10 cellular contexts compared by ENCODE assay signal in the genomic region with DNA sequence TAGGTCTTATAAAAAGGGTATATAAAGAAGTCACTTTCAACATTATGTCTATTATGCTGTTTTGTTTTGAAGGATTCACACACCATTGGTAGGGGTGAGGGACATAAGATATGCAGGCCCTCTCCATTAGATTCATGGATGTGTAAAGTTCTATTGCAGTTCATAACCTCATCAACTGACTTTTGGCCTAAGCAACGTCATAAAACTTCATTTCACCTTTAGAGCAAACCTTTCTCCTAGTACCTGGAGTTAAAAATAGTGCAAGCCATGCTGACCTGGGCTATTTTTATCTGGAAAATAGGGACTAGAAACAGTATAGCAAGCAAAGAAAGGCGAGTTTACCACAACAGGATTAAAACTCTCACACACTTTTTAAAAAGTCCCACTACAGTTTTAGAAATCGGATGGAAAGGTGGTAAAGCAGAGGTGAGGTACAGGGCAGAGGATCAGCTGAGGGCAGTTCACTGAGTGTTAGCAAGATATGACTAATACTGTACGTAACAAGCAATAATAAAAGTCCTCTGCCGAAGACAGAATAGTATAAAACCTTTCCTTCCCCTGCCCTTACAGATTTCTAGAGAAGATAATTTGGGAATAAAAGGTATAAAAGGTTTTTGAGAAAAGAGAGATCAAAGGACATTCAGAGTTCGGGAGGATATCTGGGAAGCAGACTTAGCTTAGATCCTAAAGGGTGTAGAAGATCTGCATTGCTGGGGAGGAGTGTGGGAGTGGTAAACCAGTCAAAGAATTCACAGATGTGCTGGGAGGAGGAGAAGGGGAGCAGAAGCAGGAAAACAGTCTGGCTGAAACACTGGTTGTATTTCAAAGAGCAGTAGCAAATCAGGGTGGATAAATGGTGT. TPM values are rescaled to one million over a fixed set of nuclear protein-coding genes. Genes with fewer than 3 reads are reported as not detected.
DNase-seq lines count a peak whose midpoint lies in the region; ATAC-seq, FAIRE-seq and TF ChIP-seq lines count a peak whose summit lies in the region.
"Had no signal": no experiment of that assay in that cellular context is flagged by ENCODE, and none has a peak within 500 bp of the region (broad histone marks: within the 10 kb centered on the region; RNA-seq: fewer than 3 reads in every experiment).

No MANE protein-coding gene starts in this region.

- H3K27ac ChIP-seq in astrocyte (ENCODE audit: low read depth, low read length): peak overlapping the region; percentile 67

- H3K4me1 ChIP-seq in astrocyte (ENCODE audit: insufficient read depth, low read length): peaks cover 15% of the 10 kb centered on the region

- no peaks in the 10 kb centered on the region for H3K9me3 Mint-ChIP-seq in astrocyte (ENCODE audit: unreplicated experiment)

- peaks cover 8% of the 10 kb centered on the region for H3K4me1 Mint-ChIP-seq in astrocyte (ENCODE audit: low read depth, unreplicated experiment)

- no peak for FAIRE-seq in astrocyte (lab: Jason Lieb, UNC)
- FAIRE-seq in urothelium cell line (lab: Jason Lieb, UNC): no peak

- no peaks in the 10 kb centered on the region for H3K27me3 Mint-ChIP-seq in astrocyte (ENCODE audit: low read depth, unreplicated experiment)

- peak overlapping the region; percentile 15; the same call in 1 of the 2 replicates for H3K4me3 ChIP-seq in AG04449 (ENCODE audit: low read depth, low read length)
- peak overlapping the region; percentile 29 for H3K4me3 ChIP-seq in astrocyte (ENCODE audit: insufficient read depth, low read depth, low read length)

- H3K9me3 ChIP-seq in astrocyte (ENCODE audit: insufficient read depth, low read depth, low read length): no peaks in the 10 kb centered on the region

- no peak for TF ChIP-seq POLR2A in GM18505 (IDR thresholded peaks at IDR 0.05; ENCODE audit: borderline replicate concordance, extremely low read depth, insufficient read depth, insufficient read length)

- POLR2A ChIA-PET in AG04449 (lab: Yijun Ruan, JAX): interaction anchor here (0.8 kb wide), 1 partner anchor 11 kb away, joined by 3 read pairs; no protein-coding TSS in a partner anchor

- CTCF ChIA-PET in AG04449 (lab: Yijun Ruan, JAX): interaction anchor here (3.0 kb wide), 1 partner anchor 12 kb away, joined by 10 read pairs; no protein-coding TSS in a partner anchor

- H3K79me2 ChIP-seq in astrocyte (ENCODE audit: insufficient read depth, low read length): peaks cover 78% of the 10 kb centered on the region

- TF ChIP-seq CTCF in AG04449 (IDR thresholded peaks at IDR 0.05; ENCODE audit: insufficient read depth, low read length, missing control alignments) (no peak), astrocyte (IDR thresholded peaks at IDR 0.05; ENCODE audit: insufficient read depth, low read depth, low read length) (no peak)

- no peak overlapping the region for H2AFZ ChIP-seq in astrocyte (ENCODE audit: low read depth, low read length)

- H3K27ac Mint-ChIP-seq in astrocyte (ENCODE audit: unreplicated experiment): no peak overlapping the region

- H3K9ac ChIP-seq in astrocyte (ENCODE audit: low read length): peak overlapping the region; percentile 69

- no peaks in the 10 kb centered on the region for H3K36me3 ChIP-seq in astrocyte (ENCODE audit: insufficient read depth, low read length)

- peak overlapping the region; percentile 80 for H3K4me2 ChIP-seq in astrocyte (ENCODE audit: low read length)

- no peaks in the 10 kb centered on the region for H3K27me3 ChIP-seq in astrocyte (ENCODE audit: insufficient read depth, low read length)

- no peak for DNase-seq in AG04449 (ENCODE audit: low read depth, low spot score)
- DNase-seq in HCEC 1CT: peak; percentile 50
- peak; percentile 59 for DNase-seq in astrocyte (ENCODE audit: low read depth)
- DNase-seq in kidney tubule cell (ENCODE audit: low spot score): peak; percentile 52
- no peak for DNase-seq in urothelium cell line (ENCODE audit: low spot score)
- no peak for DNase-seq in activated T-cell treated with anti-CD3 and anti-CD28 coated beads, Interleukin-2, amount 50 U/mL, for 48 hours
- DNase-seq: activated CD8-positive, alpha-beta memory T cell treated with anti-CD3 and anti-CD28 coated beads for 24 hours; Calu3 had no signal

- H3K36me3 Mint-ChIP-seq in astrocyte (ENCODE audit: low read depth, unreplicated experiment): no peaks in the 10 kb centered on the region

- H3K4me3 Mint-ChIP-seq in astrocyte (ENCODE audit: unreplicated experiment): no peak overlapping the region

- no peak for ATAC-seq in GM18505 (IDR thresholded peaks at IDR 0.05; ENCODE audit: unreplicated experiment)
- no peak for ATAC-seq in HG03571 (IDR thresholded peaks at IDR 0.05; ENCODE audit: unreplicated experiment)

- peaks cover 26% of the 10 kb centered on the region for H4K20me1 ChIP-seq in astrocyte (ENCODE audit: insufficient read depth, low read length)

RNA-seq across cellular contexts. Expression of a gene that starts 14.3 kb away (rescaled TPM):
- total RNA-seq in astrocyte: 34.5 and 35.5 TPM in 2 replicates

Comparison
In these comparisons a context has a peak if more than half of its experiments do, and no peak if none do; other contexts are left out.
1. DNase-seq: peak in HCEC 1CT (single experiment), astrocyte (single experiment) and kidney tubule cell (single experiment); none in AG04449 (single experiment), urothelium cell line (single experiment) and activated T-cell treated with anti-CD3 and anti-CD28 coated beads, Interleukin-2, amount 50 U/mL, for 48 hours (0 of 2).